Comparison of ENCODE assay signal across 1 cellular context in the genomic region with DNA sequence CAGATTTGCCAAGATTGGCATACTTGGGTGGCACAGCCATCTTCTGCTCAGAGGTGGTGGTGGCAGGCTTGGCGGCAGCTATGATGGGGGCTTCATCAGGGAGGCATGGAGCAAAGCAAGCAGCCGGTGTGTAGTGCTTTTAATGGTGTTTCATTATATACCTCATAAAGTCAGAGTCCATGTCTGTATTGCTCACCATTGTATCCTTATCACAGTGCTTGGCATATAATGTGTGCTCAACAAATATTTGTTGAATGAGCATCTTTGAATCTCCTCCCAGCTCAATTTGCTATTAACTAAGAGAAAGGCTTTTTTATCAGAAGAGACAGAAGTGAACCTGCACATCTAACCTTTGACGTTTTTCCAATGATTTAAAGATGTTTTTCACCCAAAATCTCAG.
TF ChIP-seq lines count a peak whose summit lies in the region.

No MANE protein-coding gene starts in this region.

TF ChIP-seq in liver, 16 proteins besides CTCF, POLR2A, EP300 and RAD21:
- no peak for TF ChIP-seq NR2F2 (IDR thresholded peaks at IDR 0.05)
- TF ChIP-seq YY1 (IDR thresholded peaks at IDR 0.05) = no peak
- TF ChIP-seq FOXA1 (IDR thresholded peaks at IDR 0.05) = no peak
- TF ChIP-seq HNF4A (conservative IDR thresholded peaks at IDR 0.05) = peak; percentile 37 to 43
- peak; percentile 15 for TF ChIP-seq SP1 (IDR thresholded peaks at IDR 0.05)
- peak in 1 of 2 donors; percentile 41 for TF ChIP-seq RXRA (IDR thresholded peaks at IDR 0.05)
